ENCODE assay signal across 10 cellular contexts in the genomic region with DNA sequence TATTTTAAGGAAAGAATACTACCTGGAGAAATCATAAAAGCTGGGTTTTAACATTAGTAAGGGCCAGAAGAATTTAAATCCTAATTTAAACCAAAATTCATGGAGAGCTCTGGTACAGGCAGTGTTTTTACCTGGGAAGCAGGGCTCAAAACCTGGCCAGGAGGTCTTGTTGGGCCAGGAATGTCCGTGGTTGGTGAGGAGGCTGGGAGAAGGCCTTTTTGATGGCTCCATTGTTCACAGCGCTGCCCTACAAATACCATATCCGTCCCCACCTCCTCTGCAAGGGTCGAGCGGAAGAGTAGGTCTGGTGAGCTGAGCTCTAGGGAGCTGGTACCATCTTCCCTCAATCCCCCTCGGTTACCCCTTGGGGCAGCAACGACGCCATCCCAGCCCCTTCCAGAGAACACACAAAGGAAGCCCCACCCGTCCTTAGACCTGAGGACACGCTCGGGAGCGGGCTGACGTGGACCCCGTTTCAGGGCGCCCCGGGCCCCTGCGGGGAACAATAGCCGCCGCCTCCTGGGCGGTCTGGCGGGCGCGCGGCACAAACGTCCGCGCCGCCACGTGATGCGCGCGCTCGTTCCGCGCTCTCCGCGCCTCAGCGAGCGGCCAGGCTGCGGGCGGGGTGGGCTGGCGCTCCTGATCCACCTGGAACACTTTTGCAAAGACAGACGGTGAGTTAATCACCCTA. TPM values are rescaled to one million over a fixed set of nuclear protein-coding genes. Genes with fewer than 3 reads are reported as not detected.
DNase-seq lines count a peak whose midpoint lies in the region; ATAC-seq, FAIRE-seq and TF ChIP-seq lines count a peak whose summit lies in the region.
"Had no signal": no experiment of that assay in that cellular context is flagged by ENCODE, and none has a peak within 500 bp of the region (broad histone marks: within the 10 kb centered on the region; RNA-seq: fewer than 3 reads in every experiment).

No MANE protein-coding gene starts in this region.

- H4K20me1 ChIP-seq in mammary epithelial cell (ENCODE audit: insufficient read depth, low read length) (no peaks in the 10 kb centered on the region), neural progenitor cell (ENCODE audit: low read depth) (peaks cover 82% of the 10 kb centered on the region)

- dilution Hi-C loops in mammary epithelial cell (cut with HindIII; ENCODE audit: low sequenced_read_pairs), result no loop called here

- H3K4me3 Mint-ChIP-seq in neural progenitor cell, result peak overlapping the region; percentile 63

- no peaks in the 10 kb centered on the region for H3K9me3 ChIP-seq in mammary epithelial cell (replicated peaks; ENCODE audit: insufficient read depth, low read length)
- H3K9me3 ChIP-seq in neural progenitor cell (ENCODE audit: low read depth), result no peaks in the 10 kb centered on the region

- H3K27ac ChIP-seq in mammary epithelial cell (ENCODE audit: insufficient read depth, low read depth, low read length) (no peak overlapping the region), neural progenitor cell (no peak overlapping the region)

- H3K79me2 ChIP-seq in mammary epithelial cell (ENCODE audit: insufficient read depth, low read length), result no peaks in the 10 kb centered on the region
- no peaks in the 10 kb centered on the region for H3K79me2 ChIP-seq in neural progenitor cell (ENCODE audit: low read depth)

- H3K27me3 Mint-ChIP-seq in neural progenitor cell (ENCODE audit: insufficient read depth, low read depth), result peaks cover 85% of the 10 kb centered on the region

- no peak for TF ChIP-seq CTCF in mammary epithelial cell (conservative IDR thresholded peaks at IDR 0.05 in 1 of 2, IDR thresholded peaks at IDR 0.05 in 1 of 2; ENCODE audit: extremely low read depth in 1 of 2, insufficient read depth in 1 of 2, low read depth in 1 of 2, low read length in 2 of 2)
- TF ChIP-seq CTCF in neural progenitor cell (IDR thresholded peaks at IDR 0.05), result no peak

- peak; percentile 64 for DNase-seq in D341Med (ENCODE audit: low spot score)
- DNase-seq in mammary epithelial cell, result no peak
- DNase-seq in neural progenitor cell (ENCODE audit: low spot score), result peak; percentile 52
- DNase-seq in stimulated activated CD4-positive, alpha-beta T cell treated with anti-CD3 and anti-CD28 coated beads, Interleukin-4, amount 100 ng/mL, for 24 hours, result no peak
- DNase-seq in frontal cortex (ENCODE audit: low spot score in 2 of 2), result no peak
- DNase-seq in activated gamma-delta T cell (lab: John Stamatoyannopoulos, UW), result no peak

- H3K4me3 ChIP-seq in mammary epithelial cell (replicated peaks in 1 of 3; ENCODE audit: insufficient read depth in 1 of 3, low read depth in 2 of 3, low read length in 3 of 3), result no peak overlapping the region
- H3K4me3 ChIP-seq in neural progenitor cell, result peak overlapping the region; percentile 38

- peaks cover 8% of the 10 kb centered on the region for H3K9me3 Mint-ChIP-seq in neural progenitor cell

- peaks cover 15% of the 10 kb centered on the region for H3F3A ChIP-seq in neural progenitor cell (ENCODE audit: low read depth)

- intact Hi-C loops in mammary epithelial cell (cut with micrococcal nuclease), result no loop called here

- H3K36me3 Mint-ChIP-seq in neural progenitor cell, result peaks cover 2% of the 10 kb centered on the region

- no peak overlapping the region for H3K27ac Mint-ChIP-seq in neural progenitor cell

- peaks cover 61% of the 10 kb centered on the region for H3K27me3 ChIP-seq in mammary epithelial cell (ENCODE audit: insufficient read depth, low read length)
- peaks cover 100% of the 10 kb centered on the region for H3K27me3 ChIP-seq in neural progenitor cell

- WGBS in mammary epithelial cell (ENCODE audit: low coverage, missing lambda C conversion rate), result 54% methylated on average over 8 of the region's 43 CpGs

- H3K4me1 ChIP-seq in mammary epithelial cell (ENCODE audit: insufficient read depth, low read length) (no peaks in the 10 kb centered on the region), neural progenitor cell (peaks cover 12% of the 10 kb centered on the region)

- no peak for TF ChIP-seq EP300 in Ishikawa (IDR thresholded peaks at IDR 0.05; ENCODE audit: borderline replicate concordance)

- H3K4me1 Mint-ChIP-seq in neural progenitor cell, result peaks cover 22% of the 10 kb centered on the region

- H3K4me2 ChIP-seq in mammary epithelial cell (ENCODE audit: insufficient read depth, low read depth, low read length) (peak overlapping the region; percentile 37), neural progenitor cell (peak overlapping the region; percentile 71)

- no peak overlapping the region for H3K9ac ChIP-seq in mammary epithelial cell (ENCODE audit: insufficient read depth, low read length)
- no peak overlapping the region for H3K9ac ChIP-seq in neural progenitor cell

- no peak for ATAC-seq in HG02852 (IDR thresholded peaks at IDR 0.05; ENCODE audit: unreplicated experiment)

- CTCF ChIA-PET in mammary epithelial cell (lab: Charles Lee; ENCODE audit: low non-redundant PET), result no interaction called here

- no peak for FAIRE-seq in frontal cortex (lab: Jason Lieb, UNC)
- FAIRE-seq: islet of Langerhans had no signal

- TF ChIP-seq RAD21 in Ishikawa (IDR thresholded peaks at IDR 0.05; ENCODE audit: low read depth), result no peak

- peak overlapping the region; percentile 7 for H2AFZ ChIP-seq in mammary epithelial cell (ENCODE audit: low read depth, low read length)
- no peak overlapping the region for H2AFZ ChIP-seq in neural progenitor cell (replicated peaks)

- no TSS peak for BruUV-seq in mammary epithelial cell (replicated peaks; lab: Mats Ljungman, UMichigan)

- no peaks in the 10 kb centered on the region for H3K36me3 ChIP-seq in mammary epithelial cell (ENCODE audit: insufficient read depth, low read length)
- no peaks in the 10 kb centered on the region for H3K36me3 ChIP-seq in neural progenitor cell

- in situ Hi-C loops in mammary epithelial cell (cut with MboI; ENCODE audit: low sequenced_read_pairs in 2 of 2), result no loop called here

TF ChIP-seq in Ishikawa, 13 proteins besides CTCF, POLR2A, EP300 and RAD21:
- 0 out of 2 replicates have a peak, but pooled peaks have one; percentile 7 for TF ChIP-seq YY1 (IDR thresholded peaks at IDR 0.05; ENCODE audit: low read depth)
- no peak for TF ChIP-seq NFIC (IDR thresholded peaks at IDR 0.05)
- TF ChIP-seq, protein P1, sequence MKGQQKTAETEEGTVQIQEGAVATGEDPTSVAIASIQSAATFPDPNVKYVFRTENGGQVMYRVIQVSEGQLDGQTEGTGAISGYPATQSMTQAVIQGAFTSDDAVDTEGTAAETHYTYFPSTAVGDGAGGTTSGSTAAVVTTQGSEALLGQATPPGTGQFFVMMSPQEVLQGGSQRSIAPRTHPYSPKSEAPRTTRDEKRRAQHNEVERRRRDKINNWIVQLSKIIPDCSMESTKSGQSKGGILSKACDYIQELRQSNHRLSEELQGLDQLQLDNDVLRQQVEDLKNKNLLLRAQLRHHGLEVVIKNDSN (IDR thresholded peaks at IDR 0.05), result peak; percentile 57
- TF ChIP-seq, protein P2, sequence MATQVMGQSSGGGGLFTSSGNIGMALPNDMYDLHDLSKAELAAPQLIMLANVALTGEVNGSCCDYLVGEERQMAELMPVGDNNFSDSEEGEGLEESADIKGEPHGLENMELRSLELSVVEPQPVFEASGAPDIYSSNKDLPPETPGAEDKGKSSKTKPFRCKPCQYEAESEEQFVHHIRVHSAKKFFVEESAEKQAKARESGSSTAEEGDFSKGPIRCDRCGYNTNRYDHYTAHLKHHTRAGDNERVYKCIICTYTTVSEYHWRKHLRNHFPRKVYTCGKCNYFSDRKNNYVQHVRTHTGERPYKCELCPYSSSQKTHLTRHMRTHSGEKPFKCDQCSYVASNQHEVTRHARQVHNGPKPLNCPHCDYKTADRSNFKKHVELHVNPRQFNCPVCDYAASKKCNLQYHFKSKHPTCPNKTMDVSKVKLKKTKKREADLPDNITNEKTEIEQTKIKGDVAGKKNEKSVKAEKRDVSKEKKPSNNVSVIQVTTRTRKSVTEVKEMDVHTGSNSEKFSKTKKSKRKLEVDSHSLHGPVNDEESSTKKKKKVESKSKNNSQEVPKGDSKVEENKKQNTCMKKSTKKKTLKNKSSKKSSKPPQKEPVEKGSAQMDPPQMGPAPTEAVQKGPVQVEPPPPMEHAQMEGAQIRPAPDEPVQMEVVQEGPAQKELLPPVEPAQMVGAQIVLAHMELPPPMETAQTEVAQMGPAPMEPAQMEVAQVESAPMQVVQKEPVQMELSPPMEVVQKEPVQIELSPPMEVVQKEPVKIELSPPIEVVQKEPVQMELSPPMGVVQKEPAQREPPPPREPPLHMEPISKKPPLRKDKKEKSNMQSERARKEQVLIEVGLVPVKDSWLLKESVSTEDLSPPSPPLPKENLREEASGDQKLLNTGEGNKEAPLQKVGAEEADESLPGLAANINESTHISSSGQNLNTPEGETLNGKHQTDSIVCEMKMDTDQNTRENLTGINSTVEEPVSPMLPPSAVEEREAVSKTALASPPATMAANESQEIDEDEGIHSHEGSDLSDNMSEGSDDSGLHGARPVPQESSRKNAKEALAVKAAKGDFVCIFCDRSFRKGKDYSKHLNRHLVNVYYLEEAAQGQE (IDR thresholded peaks at IDR 0.05; ENCODE audit: low read depth), result no peak
- no peak for TF ChIP-seq FOXM1 (IDR thresholded peaks at IDR 0.05; ENCODE audit: borderline replicate concordance, low read depth)
- no peak for TF ChIP-seq ZBTB7A (IDR thresholded peaks at IDR 0.05; ENCODE audit: low read depth)
- TF ChIP-seq, protein P3, sequence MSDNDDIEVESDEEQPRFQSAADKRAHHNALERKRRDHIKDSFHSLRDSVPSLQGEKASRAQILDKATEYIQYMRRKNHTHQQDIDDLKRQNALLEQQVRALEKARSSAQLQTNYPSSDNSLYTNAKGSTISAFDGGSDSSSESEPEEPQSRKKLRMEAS (IDR thresholded peaks at IDR 0.05), result peak; percentile 72
TF ChIP-seq in Ishikawa: peak in this region for 3.

RNA-seq across cellular contexts. Expression of a gene that starts 10.7 kb away (rescaled TPM):
- total RNA-seq in mammary epithelial cell (not detected), neural progenitor cell (ENCODE audit: low replicate concordance) (not detected in 2 replicates), frontal cortex (not detected)
- polyA plus RNA-seq in mammary epithelial cell, result not detected
- polyA minus RNA-seq in mammary epithelial cell, result not detected
- total RNA-seq: LHCN-M2 had no signal

RNA-seq across cellular contexts. Expression of a gene that starts 20.6 kb away (rescaled TPM):
- total RNA-seq in mammary epithelial cell (not detected), neural progenitor cell (ENCODE audit: low replicate concordance) (not detected in 2 replicates), frontal cortex (not detected)
- polyA plus RNA-seq in mammary epithelial cell, result not detected
- polyA minus RNA-seq in mammary epithelial cell, result not detected
- total RNA-seq: LHCN-M2 had no signal

RNA-seq across cellular contexts. Expression of a gene that starts 26.4 kb away (rescaled TPM):
- not detected for total RNA-seq in mammary epithelial cell
- polyA plus RNA-seq in mammary epithelial cell, result not detected
- not detected for polyA minus RNA-seq in mammary epithelial cell
- total RNA-seq in neural progenitor cell (ENCODE audit: low replicate concordance), result not detected in 2 replicates
- total RNA-seq in frontal cortex, result not detected
- total RNA-seq: LHCN-M2 had no signal

RNA-seq across cellular contexts. Expression of a gene that starts 48.2 kb away (rescaled TPM):
- under 1 TPM in 1 of 2 donors, not detected in 1; 0.16 TPM for total RNA-seq in mammary epithelial cell
- polyA plus RNA-seq in mammary epithelial cell, result not detected
- not detected for polyA minus RNA-seq in mammary epithelial cell
- total RNA-seq in neural progenitor cell (ENCODE audit: low replicate concordance), result not detected in 2 replicates
- not detected for total RNA-seq in frontal cortex

RNA-seq across cellular contexts. Expression of a gene that starts 55.2 kb away (rescaled TPM):
- not detected for total RNA-seq in mammary epithelial cell
- not detected for polyA plus RNA-seq in mammary epithelial cell
- not detected for polyA minus RNA-seq in mammary epithelial cell
- not detected in 2 replicates for total RNA-seq in neural progenitor cell (ENCODE audit: low replicate concordance)
- total RNA-seq in frontal cortex, result not detected

Comparison
In these comparisons a context has a peak if more than half of its experiments do, and no peak if none do; other contexts are left out.
1. DNase-seq: peak in D341Med (single experiment) and neural progenitor cell (single experiment); none in mammary epithelial cell (single experiment), stimulated activated CD4-positive, alpha-beta T cell treated with anti-CD3 and anti-CD28 coated beads, Interleukin-4, amount 100 ng/mL, for 24 hours (single experiment), frontal cortex (0 of 2) and activated gamma-delta T cell (single experiment).